1 cellular context compared by ENCODE assay signal in the genomic region with DNA sequence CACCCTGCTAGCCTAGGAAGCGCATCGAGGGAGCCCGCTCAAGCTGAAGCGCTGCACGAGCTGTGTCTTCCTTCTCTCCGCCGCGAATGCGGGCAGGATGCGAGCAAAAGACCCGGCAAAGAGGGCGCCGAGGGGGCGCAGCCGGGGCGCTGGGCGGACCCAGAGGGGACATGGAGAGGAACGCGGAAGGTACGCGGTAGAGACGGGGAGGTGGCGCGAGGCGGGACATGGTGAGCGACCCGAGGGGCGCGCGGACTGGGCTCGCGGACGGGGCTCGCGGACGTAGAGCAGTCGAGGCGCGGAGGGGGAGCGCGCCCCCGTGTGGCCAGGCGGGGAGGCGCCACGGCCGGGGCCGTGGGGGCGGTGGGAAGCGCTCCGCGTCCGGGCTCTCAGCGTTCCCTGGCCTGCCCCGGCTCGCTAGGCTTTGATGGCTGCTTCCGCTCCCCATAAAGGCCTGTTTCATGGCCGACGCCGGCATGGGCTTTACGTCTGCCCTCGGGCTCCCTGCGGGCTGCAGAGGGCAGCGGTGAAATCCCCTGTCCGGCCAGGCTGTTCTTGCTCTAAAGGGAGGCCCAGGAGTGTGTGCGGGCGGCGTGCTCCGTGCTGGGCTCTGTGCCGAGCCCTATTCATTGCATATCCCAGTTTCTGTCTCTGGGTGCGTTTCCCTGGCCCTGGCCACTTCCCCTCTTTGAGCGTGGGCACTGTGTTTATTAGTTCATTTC.
TF ChIP-seq lines count a peak whose summit lies in the region.

No MANE protein-coding gene starts in this region.

TF ChIP-seq in HepG2, 621 proteins besides CTCF, POLR2A, EP300 and RAD21 (continued from another document and continues in another):
- TF ChIP-seq, protein P1, sequence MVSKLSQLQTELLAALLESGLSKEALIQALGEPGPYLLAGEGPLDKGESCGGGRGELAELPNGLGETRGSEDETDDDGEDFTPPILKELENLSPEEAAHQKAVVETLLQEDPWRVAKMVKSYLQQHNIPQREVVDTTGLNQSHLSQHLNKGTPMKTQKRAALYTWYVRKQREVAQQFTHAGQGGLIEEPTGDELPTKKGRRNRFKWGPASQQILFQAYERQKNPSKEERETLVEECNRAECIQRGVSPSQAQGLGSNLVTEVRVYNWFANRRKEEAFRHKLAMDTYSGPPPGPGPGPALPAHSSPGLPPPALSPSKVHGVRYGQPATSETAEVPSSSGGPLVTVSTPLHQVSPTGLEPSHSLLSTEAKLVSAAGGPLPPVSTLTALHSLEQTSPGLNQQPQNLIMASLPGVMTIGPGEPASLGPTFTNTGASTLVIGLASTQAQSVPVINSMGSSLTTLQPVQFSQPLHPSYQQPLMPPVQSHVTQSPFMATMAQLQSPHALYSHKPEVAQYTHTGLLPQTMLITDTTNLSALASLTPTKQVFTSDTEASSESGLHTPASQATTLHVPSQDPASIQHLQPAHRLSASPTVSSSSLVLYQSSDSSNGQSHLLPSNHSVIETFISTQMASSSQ (IDR thresholded peaks at IDR 0.05; ENCODE audit: low read depth) = no peak
- TF ChIP-seq, protein P1 (CRISPR knock-in tag; IDR thresholded peaks at IDR 0.05; ENCODE audit: borderline replicate concordance) = 0 out of 2 replicates have a peak, but pooled peaks have one; percentile 40
- TF ChIP-seq ZSCAN29 (CRISPR knock-in tag; conservative IDR thresholded peaks at IDR 0.05) (0 out of 2 replicates have a peak, but pooled peaks have one; percentile 51), ZNF605 (CRISPR knock-in tag; IDR thresholded peaks at IDR 0.05) (peak; percentile 18; the same call in 1 of the 2 replicates), BCL6 (CRISPR knock-in tag; IDR thresholded peaks at IDR 0.05) (no peak), CEBPB (IDR thresholded peaks at IDR 0.05; ENCODE audit: borderline replicate concordance, low read depth, low read length) (no peak), DNMT1 (CRISPR knock-in tag; IDR thresholded peaks at IDR 0.05) (peak; percentile 60; the same call in 1 of the 2 replicates), KLF6 (CRISPR knock-in tag; IDR thresholded peaks at IDR 0.05) (no peak), ZNF556 (CRISPR knock-in tag; IDR thresholded peaks at IDR 0.05; ENCODE audit: borderline replicate concordance) (peak; percentile 27; the same call in 1 of the 2 replicates), YEATS4 (CRISPR knock-in tag; IDR thresholded peaks at IDR 0.05; ENCODE audit: borderline replicate concordance) (peak; percentile 65), ZNF782 (CRISPR knock-in tag; IDR thresholded peaks at IDR 0.05; ENCODE audit: borderline replicate concordance) (no peak), ZFX (CRISPR knock-in tag; IDR thresholded peaks at IDR 0.05; ENCODE audit: low read depth) (peak; percentile 54; the same call in 1 of the 2 replicates), ZSCAN31 (CRISPR knock-in tag; IDR thresholded peaks at IDR 0.05; ENCODE audit: low read depth) (0 out of 2 replicates have a peak, but pooled peaks have one; percentile 57), MEIS2 (CRISPR knock-in tag; IDR thresholded peaks at IDR 0.05) (peak; percentile 17), TBX2 (CRISPR knock-in tag; IDR thresholded peaks at IDR 0.05; ENCODE audit: borderline replicate concordance) (peak; percentile 39; the same call in 1 of the 2 replicates), MTA1 (CRISPR knock-in tag; IDR thresholded peaks at IDR 0.05; ENCODE audit: borderline replicate concordance) (peak; percentile 50; the same call in 1 of the 2 replicates), ZFP37 (CRISPR knock-in tag; IDR thresholded peaks at IDR 0.05; ENCODE audit: borderline replicate concordance) (no peak), ZNF7 (CRISPR knock-in tag; IDR thresholded peaks at IDR 0.05) (no peak), MYNN (CRISPR knock-in tag; IDR thresholded peaks at IDR 0.05; ENCODE audit: low read depth) (no peak), FOXA3 (CRISPR knock-in tag; IDR thresholded peaks at IDR 0.05) (no peak), ZNF777 (CRISPR knock-in tag; IDR thresholded peaks at IDR 0.05) (peak; percentile 92), BORCS8-MEF2B (CRISPR knock-in tag; IDR thresholded peaks at IDR 0.05) (0 out of 2 replicates have a peak, but pooled peaks have one; percentile 48), MTF2 (CRISPR knock-in tag; IDR thresholded peaks at IDR 0.05; ENCODE audit: borderline replicate concordance) (peak; percentile 20; the same call in 1 of the 2 replicates), ZNF768 (CRISPR knock-in tag; IDR thresholded peaks at IDR 0.05) (no peak; the same call in 1 of the 2 replicates)
- TF ChIP-seq, protein P2, sequence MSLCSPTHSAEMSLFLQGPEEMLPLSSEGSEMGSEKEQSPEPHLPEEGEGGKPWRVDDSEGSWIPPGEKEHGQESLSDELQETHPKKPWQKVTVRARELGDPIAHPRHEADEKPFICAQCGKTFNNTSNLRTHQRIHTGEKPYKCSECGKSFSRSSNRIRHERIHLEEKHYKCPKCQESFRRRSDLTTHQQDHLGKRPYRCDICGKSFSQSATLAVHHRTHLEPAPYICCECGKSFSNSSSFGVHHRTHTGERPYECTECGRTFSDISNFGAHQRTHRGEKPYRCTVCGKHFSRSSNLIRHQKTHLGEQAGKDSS (CRISPR knock-in tag; IDR thresholded peaks at IDR 0.05; ENCODE audit: borderline replicate concordance, low read depth) = 0 out of 2 replicates have a peak, but pooled peaks have one; percentile 23
- TF ChIP-seq, protein P3, sequence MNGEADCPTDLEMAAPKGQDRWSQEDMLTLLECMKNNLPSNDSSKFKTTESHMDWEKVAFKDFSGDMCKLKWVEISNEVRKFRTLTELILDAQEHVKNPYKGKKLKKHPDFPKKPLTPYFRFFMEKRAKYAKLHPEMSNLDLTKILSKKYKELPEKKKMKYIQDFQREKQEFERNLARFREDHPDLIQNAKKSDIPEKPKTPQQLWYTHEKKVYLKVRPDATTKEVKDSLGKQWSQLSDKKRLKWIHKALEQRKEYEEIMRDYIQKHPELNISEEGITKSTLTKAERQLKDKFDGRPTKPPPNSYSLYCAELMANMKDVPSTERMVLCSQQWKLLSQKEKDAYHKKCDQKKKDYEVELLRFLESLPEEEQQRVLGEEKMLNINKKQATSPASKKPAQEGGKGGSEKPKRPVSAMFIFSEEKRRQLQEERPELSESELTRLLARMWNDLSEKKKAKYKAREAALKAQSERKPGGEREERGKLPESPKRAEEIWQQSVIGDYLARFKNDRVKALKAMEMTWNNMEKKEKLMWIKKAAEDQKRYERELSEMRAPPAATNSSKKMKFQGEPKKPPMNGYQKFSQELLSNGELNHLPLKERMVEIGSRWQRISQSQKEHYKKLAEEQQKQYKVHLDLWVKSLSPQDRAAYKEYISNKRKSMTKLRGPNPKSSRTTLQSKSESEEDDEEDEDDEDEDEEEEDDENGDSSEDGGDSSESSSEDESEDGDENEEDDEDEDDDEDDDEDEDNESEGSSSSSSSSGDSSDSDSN (CRISPR knock-in tag; IDR thresholded peaks at IDR 0.05) = peak; percentile 50; the same call in 1 of the 2 replicates
- TF ChIP-seq, protein P4, sequence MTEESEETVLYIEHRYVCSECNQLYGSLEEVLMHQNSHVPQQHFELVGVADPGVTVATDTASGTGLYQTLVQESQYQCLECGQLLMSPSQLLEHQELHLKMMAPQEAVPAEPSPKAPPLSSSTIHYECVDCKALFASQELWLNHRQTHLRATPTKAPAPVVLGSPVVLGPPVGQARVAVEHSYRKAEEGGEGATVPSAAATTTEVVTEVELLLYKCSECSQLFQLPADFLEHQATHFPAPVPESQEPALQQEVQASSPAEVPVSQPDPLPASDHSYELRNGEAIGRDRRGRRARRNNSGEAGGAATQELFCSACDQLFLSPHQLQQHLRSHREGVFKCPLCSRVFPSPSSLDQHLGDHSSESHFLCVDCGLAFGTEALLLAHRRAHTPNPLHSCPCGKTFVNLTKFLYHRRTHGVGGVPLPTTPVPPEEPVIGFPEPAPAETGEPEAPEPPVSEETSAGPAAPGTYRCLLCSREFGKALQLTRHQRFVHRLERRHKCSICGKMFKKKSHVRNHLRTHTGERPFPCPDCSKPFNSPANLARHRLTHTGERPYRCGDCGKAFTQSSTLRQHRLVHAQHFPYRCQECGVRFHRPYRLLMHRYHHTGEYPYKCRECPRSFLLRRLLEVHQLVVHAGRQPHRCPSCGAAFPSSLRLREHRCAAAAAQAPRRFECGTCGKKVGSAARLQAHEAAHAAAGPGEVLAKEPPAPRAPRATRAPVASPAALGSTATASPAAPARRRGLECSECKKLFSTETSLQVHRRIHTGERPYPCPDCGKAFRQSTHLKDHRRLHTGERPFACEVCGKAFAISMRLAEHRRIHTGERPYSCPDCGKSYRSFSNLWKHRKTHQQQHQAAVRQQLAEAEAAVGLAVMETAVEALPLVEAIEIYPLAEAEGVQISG (CRISPR knock-in tag; IDR thresholded peaks at IDR 0.05) = peak; percentile 93
- TF ChIP-seq, protein P5, sequence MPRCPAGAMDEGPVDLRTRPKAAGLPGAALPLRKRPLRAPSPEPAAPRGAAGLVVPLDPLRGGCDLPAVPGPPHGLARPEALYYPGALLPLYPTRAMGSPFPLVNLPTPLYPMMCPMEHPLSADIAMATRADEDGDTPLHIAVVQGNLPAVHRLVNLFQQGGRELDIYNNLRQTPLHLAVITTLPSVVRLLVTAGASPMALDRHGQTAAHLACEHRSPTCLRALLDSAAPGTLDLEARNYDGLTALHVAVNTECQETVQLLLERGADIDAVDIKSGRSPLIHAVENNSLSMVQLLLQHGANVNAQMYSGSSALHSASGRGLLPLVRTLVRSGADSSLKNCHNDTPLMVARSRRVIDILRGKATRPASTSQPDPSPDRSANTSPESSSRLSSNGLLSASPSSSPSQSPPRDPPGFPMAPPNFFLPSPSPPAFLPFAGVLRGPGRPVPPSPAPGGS (CRISPR knock-in tag; IDR thresholded peaks at IDR 0.05) = no peak
- TF ChIP-seq, protein P6, sequence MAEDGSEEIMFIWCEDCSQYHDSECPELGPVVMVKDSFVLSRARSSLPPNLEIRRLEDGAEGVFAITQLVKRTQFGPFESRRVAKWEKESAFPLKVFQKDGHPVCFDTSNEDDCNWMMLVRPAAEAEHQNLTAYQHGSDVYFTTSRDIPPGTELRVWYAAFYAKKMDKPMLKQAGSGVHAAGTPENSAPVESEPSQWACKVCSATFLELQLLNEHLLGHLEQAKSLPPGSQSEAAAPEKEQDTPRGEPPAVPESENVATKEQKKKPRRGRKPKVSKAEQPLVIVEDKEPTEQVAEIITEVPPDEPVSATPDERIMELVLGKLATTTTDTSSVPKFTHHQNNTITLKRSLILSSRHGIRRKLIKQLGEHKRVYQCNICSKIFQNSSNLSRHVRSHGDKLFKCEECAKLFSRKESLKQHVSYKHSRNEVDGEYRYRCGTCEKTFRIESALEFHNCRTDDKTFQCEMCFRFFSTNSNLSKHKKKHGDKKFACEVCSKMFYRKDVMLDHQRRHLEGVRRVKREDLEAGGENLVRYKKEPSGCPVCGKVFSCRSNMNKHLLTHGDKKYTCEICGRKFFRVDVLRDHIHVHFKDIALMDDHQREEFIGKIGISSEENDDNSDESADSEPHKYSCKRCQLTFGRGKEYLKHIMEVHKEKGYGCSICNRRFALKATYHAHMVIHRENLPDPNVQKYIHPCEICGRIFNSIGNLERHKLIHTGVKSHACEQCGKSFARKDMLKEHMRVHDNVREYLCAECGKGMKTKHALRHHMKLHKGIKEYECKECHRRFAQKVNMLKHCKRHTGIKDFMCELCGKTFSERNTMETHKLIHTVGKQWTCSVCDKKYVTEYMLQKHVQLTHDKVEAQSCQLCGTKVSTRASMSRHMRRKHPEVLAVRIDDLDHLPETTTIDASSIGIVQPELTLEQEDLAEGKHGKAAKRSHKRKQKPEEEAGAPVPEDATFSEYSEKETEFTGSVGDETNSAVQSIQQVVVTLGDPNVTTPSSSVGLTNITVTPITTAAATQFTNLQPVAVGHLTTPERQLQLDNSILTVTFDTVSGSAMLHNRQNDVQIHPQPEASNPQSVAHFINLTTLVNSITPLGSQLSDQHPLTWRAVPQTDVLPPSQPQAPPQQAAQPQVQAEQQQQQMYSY (CRISPR knock-in tag; IDR thresholded peaks at IDR 0.05) = peak; percentile 63; the same call in 1 of the 2 replicates
- TF ChIP-seq, protein P7, sequence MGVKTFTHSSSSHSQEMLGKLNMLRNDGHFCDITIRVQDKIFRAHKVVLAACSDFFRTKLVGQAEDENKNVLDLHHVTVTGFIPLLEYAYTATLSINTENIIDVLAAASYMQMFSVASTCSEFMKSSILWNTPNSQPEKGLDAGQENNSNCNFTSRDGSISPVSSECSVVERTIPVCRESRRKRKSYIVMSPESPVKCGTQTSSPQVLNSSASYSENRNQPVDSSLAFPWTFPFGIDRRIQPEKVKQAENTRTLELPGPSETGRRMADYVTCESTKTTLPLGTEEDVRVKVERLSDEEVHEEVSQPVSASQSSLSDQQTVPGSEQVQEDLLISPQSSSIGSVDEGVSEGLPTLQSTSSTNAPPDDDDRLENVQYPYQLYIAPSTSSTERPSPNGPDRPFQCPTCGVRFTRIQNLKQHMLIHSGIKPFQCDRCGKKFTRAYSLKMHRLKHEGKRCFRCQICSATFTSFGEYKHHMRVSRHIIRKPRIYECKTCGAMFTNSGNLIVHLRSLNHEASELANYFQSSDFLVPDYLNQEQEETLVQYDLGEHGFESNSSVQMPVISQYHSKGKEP (CRISPR knock-in tag; IDR thresholded peaks at IDR 0.05) = no peak
- TF ChIP-seq, protein P8, sequence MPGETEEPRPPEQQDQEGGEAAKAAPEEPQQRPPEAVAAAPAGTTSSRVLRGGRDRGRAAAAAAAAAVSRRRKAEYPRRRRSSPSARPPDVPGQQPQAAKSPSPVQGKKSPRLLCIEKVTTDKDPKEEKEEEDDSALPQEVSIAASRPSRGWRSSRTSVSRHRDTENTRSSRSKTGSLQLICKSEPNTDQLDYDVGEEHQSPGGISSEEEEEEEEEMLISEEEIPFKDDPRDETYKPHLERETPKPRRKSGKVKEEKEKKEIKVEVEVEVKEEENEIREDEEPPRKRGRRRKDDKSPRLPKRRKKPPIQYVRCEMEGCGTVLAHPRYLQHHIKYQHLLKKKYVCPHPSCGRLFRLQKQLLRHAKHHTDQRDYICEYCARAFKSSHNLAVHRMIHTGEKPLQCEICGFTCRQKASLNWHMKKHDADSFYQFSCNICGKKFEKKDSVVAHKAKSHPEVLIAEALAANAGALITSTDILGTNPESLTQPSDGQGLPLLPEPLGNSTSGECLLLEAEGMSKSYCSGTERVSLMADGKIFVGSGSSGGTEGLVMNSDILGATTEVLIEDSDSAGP (CRISPR knock-in tag; IDR thresholded peaks at IDR 0.05; ENCODE audit: borderline replicate concordance) = peak; percentile 37
- TF ChIP-seq, protein P9, sequence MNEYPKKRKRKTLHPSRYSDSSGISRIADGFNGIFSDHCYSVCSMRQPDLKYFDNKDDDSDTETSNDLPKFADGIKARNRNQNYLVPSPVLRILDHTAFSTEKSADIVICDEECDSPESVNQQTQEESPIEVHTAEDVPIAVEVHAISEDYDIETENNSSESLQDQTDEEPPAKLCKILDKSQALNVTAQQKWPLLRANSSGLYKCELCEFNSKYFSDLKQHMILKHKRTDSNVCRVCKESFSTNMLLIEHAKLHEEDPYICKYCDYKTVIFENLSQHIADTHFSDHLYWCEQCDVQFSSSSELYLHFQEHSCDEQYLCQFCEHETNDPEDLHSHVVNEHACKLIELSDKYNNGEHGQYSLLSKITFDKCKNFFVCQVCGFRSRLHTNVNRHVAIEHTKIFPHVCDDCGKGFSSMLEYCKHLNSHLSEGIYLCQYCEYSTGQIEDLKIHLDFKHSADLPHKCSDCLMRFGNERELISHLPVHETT (CRISPR knock-in tag; conservative IDR thresholded peaks at IDR 0.05) = no peak
